In genomic region chr15:67520276-67520975, GRCh38 we compare ENCODE assay signal across 8 cellular contexts. TPM values are rescaled to one million over a fixed set of nuclear protein-coding genes. Genes with fewer than 3 reads are reported as not detected.
DNase-seq lines count a peak whose midpoint lies in the region; ATAC-seq and TF ChIP-seq lines count a peak whose summit lies in the region.

No MANE protein-coding gene starts in this region.

- peak overlapping the region; percentile 98 for H3K4me3 Mint-ChIP-seq in activated CD4-positive, alpha-beta T cell treated with anti-CD3 and anti-CD28 coated beads, Interleukin-2, amount 10 ng/mL, durations not matched to agents 24 days and 14 days

- H4K20me1 ChIP-seq in PC-9 (ENCODE audit: insufficient read depth), result peaks cover 11% of the 10 kb centered on the region

- peaks cover 40% of the 10 kb centered on the region for H3K79me2 ChIP-seq in PC-9 (ENCODE audit: low read depth)

- H3F3A ChIP-seq in PC-9 (ENCODE audit: insufficient read depth, low read depth), result peaks cover 25% of the 10 kb centered on the region

- H3K36me3 Mint-ChIP-seq in activated CD4-positive, alpha-beta T cell treated with anti-CD3 and anti-CD28 coated beads, Interleukin-2, amount 10 ng/mL, durations not matched to agents 24 days and 14 days (ENCODE audit: low read depth), result peaks cover 7% of the 10 kb centered on the region

- POLR2A ChIA-PET in PC-9 (lab: Charles Lee; ENCODE audit: unreplicated experiment), result interaction anchor here (0.5 to 0.8 kb wide), 9 partner anchors 12 to 1652 kb away, joined by 3 to 15 read pairs (median 4); partner anchors contain the start of gene MAP2K5

- H3K36me3 ChIP-seq in PC-9 (ENCODE audit: low read depth), result no peaks in the 10 kb centered on the region
- no peaks in the 10 kb centered on the region for H3K36me3 ChIP-seq in neutrophil

- no peaks in the 10 kb centered on the region for H3K9me3 ChIP-seq in PC-9 (ENCODE audit: insufficient read depth, low read depth)
- H3K9me3 ChIP-seq in neutrophil, result no peaks in the 10 kb centered on the region

- ATAC-seq in HG02852 (IDR thresholded peaks at IDR 0.05; ENCODE audit: unreplicated experiment) (no peak), GM19328 (IDR thresholded peaks at IDR 0.05; ENCODE audit: unreplicated experiment) (no peak)

- peaks cover 17% of the 10 kb centered on the region for H3K4me1 ChIP-seq in PC-9 (replicated peaks; ENCODE audit: insufficient read depth)
- peaks cover 18% of the 10 kb centered on the region in 2 experiments for H3K4me1 ChIP-seq in neutrophil (ENCODE audit: control insufficient read depth in 1 of 2, insufficient read depth in 1 of 2, low read depth in 1 of 2, low read length in 1 of 2)

- no peak for DNase-seq in activated CD4-positive, alpha-beta T cell treated with anti-CD3 and anti-CD28 coated beads, Interleukin-2, amount 10 ng/mL, durations not matched to agents 24 days and 14 days
- no peak for DNase-seq in activated CD4-positive, alpha-beta T cell treated with anti-CD3 and anti-CD28 coated beads, Interleukin-2, amount 50 U/mL, for 1 hour
- DNase-seq in PC-9, result no peak
- DNase-seq in epithelial cell of proximal tubule (ENCODE audit: low read depth), result no peak
- DNase-seq in kidney tubule cell (ENCODE audit: low spot score), result no peak

- H3K4me3 ChIP-seq in PC-9 (peak overlapping the region; percentile 83), epithelial cell of proximal tubule (ENCODE audit: low read depth, low read length) (peak overlapping the region; percentile 82), neutrophil (ENCODE audit: low read depth in 1 of 2, low read length in 1 of 2) (peak overlapping the region; percentile 69 to 80)

- H3K4me2 ChIP-seq in PC-9, result peak overlapping the region; percentile 85

- TF ChIP-seq CTCF in PC-9 (conservative IDR thresholded peaks at IDR 0.05) (no peak), epithelial cell of proximal tubule (conservative IDR thresholded peaks at IDR 0.05; ENCODE audit: low read depth, low read length) (no peak), neutrophil (IDR thresholded peaks at IDR 0.05) (no peak)

- H3K27me3 Mint-ChIP-seq in activated CD4-positive, alpha-beta T cell treated with anti-CD3 and anti-CD28 coated beads, Interleukin-2, amount 10 ng/mL, durations not matched to agents 24 days and 14 days, result no peaks in the 10 kb centered on the region

- peak overlapping the region; percentile 79 for H2AFZ ChIP-seq in PC-9

- H3K4me1 Mint-ChIP-seq in activated CD4-positive, alpha-beta T cell treated with anti-CD3 and anti-CD28 coated beads, Interleukin-2, amount 10 ng/mL, durations not matched to agents 24 days and 14 days, result peaks cover 25% of the 10 kb centered on the region

- peak overlapping the region; percentile 91 for H3K27ac Mint-ChIP-seq in activated CD4-positive, alpha-beta T cell treated with anti-CD3 and anti-CD28 coated beads, Interleukin-2, amount 10 ng/mL, durations not matched to agents 24 days and 14 days

- H3K9me2 ChIP-seq in PC-9 (ENCODE audit: insufficient read depth), result no peaks in the 10 kb centered on the region

- TSS peak; percentile 75 for BruUV-seq in PC-9 (replicated peaks; lab: Mats Ljungman, UMichigan)

- H3K27ac ChIP-seq in PC-9 (peak overlapping the region; percentile 67), neutrophil (peak overlapping the region; percentile 77)

- H3K9me3 Mint-ChIP-seq in activated CD4-positive, alpha-beta T cell treated with anti-CD3 and anti-CD28 coated beads, Interleukin-2, amount 10 ng/mL, durations not matched to agents 24 days and 14 days, result no peaks in the 10 kb centered on the region

- intact Hi-C loops in activated CD4-positive, alpha-beta T cell treated with anti-CD3 and anti-CD28 coated beads, Interleukin-2, amount 10 ng/mL, durations not matched to agents 24 days and 14 days (cut with micrococcal nuclease), result loop anchor here (2.0 to 10.0 kb wide), 2 partner anchors 320 to 534 kb away; partner anchors contain the start of genes PIAS1 and RNU6-1
- intact Hi-C loops in PC-9 (cut with micrococcal nuclease; ENCODE audit: unreplicated experiment), result loop anchor here (5.0 kb wide), 1 partner anchor 317 kb away; no protein-coding TSS in a partner anchor

- no peaks in the 10 kb centered on the region for H3K27me3 ChIP-seq in PC-9 (ENCODE audit: insufficient read depth, low read depth)
- H3K27me3 ChIP-seq in neutrophil, result no peaks in the 10 kb centered on the region

- CTCF ChIA-PET in PC-9 (lab: Charles Lee), result no interaction called here

RNA-seq across cellular contexts. Expression of gene C15orf61, which starts 0.5 kb away (rescaled TPM):
- total RNA-seq in activated CD4-positive, alpha-beta T cell treated with anti-CD3 and anti-CD28 coated beads, Interleukin-2, amount 10 ng/mL, durations not matched to agents 24 days and 14 days, result 4.7 and 7.3 TPM in 2 replicates
- total RNA-seq in PC-9 (2021), result 6.5 and 6.8 TPM in 2 replicates
- 2.0 and 4.1 TPM in 2 replicates for total RNA-seq in epithelial cell of proximal tubule

RNA-seq across cellular contexts. Expression of gene MAP2K5, which starts 22.1 kb away (rescaled TPM):
- 21.0 and 25.1 TPM in 2 replicates for total RNA-seq in activated CD4-positive, alpha-beta T cell treated with anti-CD3 and anti-CD28 coated beads, Interleukin-2, amount 10 ng/mL, durations not matched to agents 24 days and 14 days
- total RNA-seq in PC-9 (2021), result 25.6 and 26.9 TPM in 2 replicates
- 2.8 and 3.2 TPM in 2 replicates for total RNA-seq in epithelial cell of proximal tubule
